Comparison of ENCODE assay signal across 15 cellular contexts in the genomic region with DNA sequence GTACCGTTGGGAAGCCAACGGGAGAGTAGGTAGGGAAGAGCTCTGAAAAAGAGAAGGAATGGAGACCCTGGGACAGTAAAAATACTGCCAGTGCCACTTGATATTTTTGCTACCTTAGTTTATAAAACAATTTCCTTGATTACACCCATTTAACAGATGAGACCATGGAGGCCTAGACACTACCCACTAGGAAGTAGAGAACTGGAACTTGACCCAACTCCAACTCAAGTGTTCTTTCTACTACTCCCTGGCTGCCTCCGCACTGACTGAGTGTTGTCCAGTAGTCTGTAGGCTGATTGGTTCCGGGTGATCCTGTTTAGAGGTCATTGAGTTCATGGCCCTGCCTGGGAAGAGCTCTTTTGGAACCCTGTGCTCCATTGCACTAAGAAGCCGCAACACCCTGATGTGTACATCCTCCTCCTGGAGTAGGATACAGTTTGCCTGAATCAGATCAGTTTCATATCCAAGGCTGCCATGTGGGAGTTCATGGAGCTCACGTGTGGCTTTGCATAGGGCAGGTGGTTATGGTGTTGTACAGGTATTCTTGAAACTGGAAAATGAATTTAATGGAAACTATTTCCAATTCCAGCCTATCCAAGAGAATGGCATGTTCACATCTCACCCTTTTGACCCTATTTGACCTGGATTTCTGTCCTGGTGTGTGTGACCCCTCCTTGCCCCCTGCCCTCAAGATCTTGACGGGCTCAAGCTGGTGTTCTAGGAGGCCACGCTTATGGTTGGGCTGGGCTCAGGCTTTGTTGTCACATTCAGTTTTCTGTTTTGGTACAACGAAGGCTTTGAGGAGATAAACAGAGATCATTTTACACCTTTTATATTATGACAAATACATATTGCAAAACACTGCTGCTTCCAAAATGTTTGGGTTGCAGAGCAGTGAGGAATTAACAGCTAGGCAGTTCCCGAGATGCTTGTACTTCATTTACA.
DNase-seq lines count a peak whose midpoint lies in the region; ATAC-seq and TF ChIP-seq lines count a peak whose summit lies in the region.
"Had no signal": no experiment of that assay in that cellular context is flagged by ENCODE, and none has a peak within 500 bp of the region (broad histone marks: within the 10 kb centered on the region; RNA-seq: fewer than 3 reads in every experiment).

No MANE protein-coding gene starts in this region.

- H3K9me3 Mint-ChIP-seq in CD4-positive, alpha-beta memory T cell = peaks cover 0 to 7% (median 4%) of the 10 kb centered on the region in 8 donors
- no peaks in the 10 kb centered on the region for H3K9me3 Mint-ChIP-seq in immature natural killer cell

- ATAC-seq in HG03139 (IDR thresholded peaks at IDR 0.05; ENCODE audit: unreplicated experiment) = no peak
- ATAC-seq: esophagus mucosa, PC-3 had no signal

- H2AFZ ChIP-seq in OCI-LY7 (ENCODE audit: low read length) = no peak overlapping the region

- no peak overlapping the region for H3K4me3 Mint-ChIP-seq in CD4-positive, alpha-beta memory T cell
- no peak overlapping the region for H3K4me3 Mint-ChIP-seq in immature natural killer cell
- H3K4me3 Mint-ChIP-seq: central memory CD8-positive, alpha-beta T cell; HFFc6 had no signal

- H3K4me1 ChIP-seq in CD4-positive, alpha-beta memory T cell (ENCODE audit: insufficient read depth, low read length) = peaks cover 8% of the 10 kb centered on the region
- H3K4me1 ChIP-seq in OCI-LY7 (ENCODE audit: insufficient read depth, low read length, poor library complexity, severe bottlenecking) (peaks cover 12% of the 10 kb centered on the region), skeletal muscle satellite cell (ENCODE audit: control insufficient read depth, insufficient read depth, low read length) (peaks cover 53% of the 10 kb centered on the region)

- H3K9me3 ChIP-seq in CD4-positive, alpha-beta memory T cell (ENCODE audit: control insufficient read depth in 1 of 2, low read length in 2 of 2) = no peaks in the 10 kb centered on the region
- H3K9me3 ChIP-seq in OCI-LY7 (ENCODE audit: low read length) = peaks cover 5% of the 10 kb centered on the region; the same call in 1 of the 2 replicates
- H3K9me3 ChIP-seq in skeletal muscle satellite cell (replicated peaks; ENCODE audit: low read length) = no peaks in the 10 kb centered on the region

- peaks cover 10 to 24% (median 14%) of the 10 kb centered on the region in 4 donors for H3K4me1 Mint-ChIP-seq in CD4-positive, alpha-beta memory T cell
- peaks cover 66 to 93% of the 10 kb centered on the region in 2 donors for H3K4me1 Mint-ChIP-seq in immature natural killer cell

- CTCF ChIA-PET in CD4-positive, alpha-beta memory T cell (lab: Charles Lee; ENCODE audit: partially characterized antibody) = interaction anchor here (0.7 to 6.3 kb wide), 23 partner anchors 12 to 298 kb away, joined by 3 to 72 read pairs (median 4); a partner anchor contains a TSS
- CTCF ChIA-PET in OCI-LY7 (lab: Charles Lee; ENCODE audit: unreplicated experiment) = interaction anchor here (1.1 kb wide), 1 partner anchor 156 kb away, joined by 4 read pairs; no protein-coding TSS in a partner anchor

- no peaks in the 10 kb centered on the region for H4K20me1 ChIP-seq in OCI-LY7 (ENCODE audit: insufficient read depth, low read length)

- no peaks in the 10 kb centered on the region for H3K36me3 ChIP-seq in CD4-positive, alpha-beta memory T cell (ENCODE audit: insufficient read depth, low read length)
- H3K36me3 ChIP-seq in OCI-LY7 (ENCODE audit: insufficient read depth, low read length) (no peaks in the 10 kb centered on the region), skeletal muscle satellite cell (ENCODE audit: insufficient read depth, low read length) (peaks cover 59% of the 10 kb centered on the region)
- H3K36me3 ChIP-seq: BLaER1 treated with 17β-estradiol and CSF1 and Interleukin-3, amounts not matched to agents 10 nM and 100 nM had no signal

- no peak overlapping the region for H3K27ac ChIP-seq in CD4-positive, alpha-beta memory T cell (ENCODE audit: low read depth, low read length)
- H3K27ac ChIP-seq in OCI-LY7 (ENCODE audit: low read depth, low read length, poor library complexity, severe bottlenecking) = no peak overlapping the region
- H3K27ac ChIP-seq: BLaER1 treated with 17β-estradiol and CSF1 and Interleukin-3, amounts not matched to agents 10 nM and 100 nM had no signal

- POLR2A ChIA-PET in CD4-positive, alpha-beta memory T cell (lab: Charles Lee; ENCODE audit: partially characterized antibody) = interaction anchor here (0.9 to 4.0 kb wide), 7 partner anchors 10 to 133 kb away, joined by 3 to 33 read pairs (median 7); no protein-coding TSS in a partner anchor
- POLR2A ChIA-PET in OCI-LY7 (lab: Charles Lee) = interaction anchor here (0.7 to 3.2 kb wide), 2 partner anchors 11 to 319 kb away, joined by 3 to 8 read pairs; a partner anchor contains a TSS

- H3K27ac Mint-ChIP-seq in CD4-positive, alpha-beta memory T cell = peak overlapping the region in 4 of 7 donors; percentile 36 to 94 (median 58)
- peak overlapping the region; percentile 71 to 88 (median 76) for H3K27ac Mint-ChIP-seq in immature natural killer cell
- H3K27ac Mint-ChIP-seq: HFFc6 had no signal

- peaks cover 0 to 10% of the 10 kb centered on the region in 2 donors for H3K36me3 Mint-ChIP-seq in CD4-positive, alpha-beta memory T cell
- peaks cover 8 to 21% (median 20%) of the 10 kb centered on the region in 3 donors for H3K36me3 Mint-ChIP-seq in immature natural killer cell

- intact Hi-C loops in CD4-positive, alpha-beta memory T cell (cut with micrococcal nuclease) = loop anchor here (1.0 to 5.0 kb wide), 2 partner anchors 34 to 202 kb away; no protein-coding TSS in a partner anchor
- intact Hi-C loops in OCI-LY7 (cut with micrococcal nuclease; ENCODE audit: unreplicated experiment) = no loop called here

- H3K79me2 ChIP-seq in OCI-LY7 (ENCODE audit: insufficient read depth, low read depth, low read length) = no peaks in the 10 kb centered on the region

- no peak for TF ChIP-seq CTCF in OCI-LY7 (conservative IDR thresholded peaks at IDR 0.05; ENCODE audit: low read length)

- no TSS peak for BruUV-seq in OCI-LY7 (replicated peaks; lab: Mats Ljungman, UMichigan)

- no peak for DNase-seq in CD4-positive, alpha-beta memory T cell
- no peak for DNase-seq in OCI-LY7 (ENCODE audit: low spot score)
- no peak for DNase-seq in immature natural killer cell
- DNase-seq in stimulated activated naive CD4-positive, alpha-beta T cell treated with Interleukin-2 at 50 U/mL for 16 hours (lab: John Stamatoyannopoulos, UW) = no peak
- no peak for DNase-seq in SKM-1 (lab: John Stamatoyannopoulos, UW; ENCODE audit: unreplicated experiment)
- no peak for DNase-seq in activated gamma-delta T cell treated with Interleukin-2 at 50 U/mL for 16 hours
- DNase-seq: activated effector memory CD4-positive, alpha-beta T cell treated with anti-CD3 and anti-CD28 coated beads, Interleukin-2, amount 50 U/mL, for 16 hours; HFFc6; NCI-H2171; PC-3 had no signal

- H3K9me2 ChIP-seq in OCI-LY7 (ENCODE audit: insufficient read depth, low read length) = no peaks in the 10 kb centered on the region

- H3K27me3 Mint-ChIP-seq in CD4-positive, alpha-beta memory T cell = no peaks in the 10 kb centered on the region
- peaks cover 0 to 9% (median 4%) of the 10 kb centered on the region in 3 donors for H3K27me3 Mint-ChIP-seq in immature natural killer cell (ENCODE audit: low read depth in 3 of 3)
- H3K27me3 Mint-ChIP-seq: central memory CD8-positive, alpha-beta T cell had no signal

- H3K4me3 ChIP-seq in CD4-positive, alpha-beta memory T cell (ENCODE audit: low read length in 2 of 2) = no peak overlapping the region
- no peak overlapping the region for H3K4me3 ChIP-seq in OCI-LY7 (ENCODE audit: low read depth, low read length, poor library complexity, severe bottlenecking)
- no peak overlapping the region for H3K4me3 ChIP-seq in skeletal muscle satellite cell (ENCODE audit: low read length)
- H3K4me3 ChIP-seq: BLaER1 treated with 17β-estradiol and CSF1 and Interleukin-3, amounts not matched to agents 10 nM and 100 nM had no signal

- H3K4me2 ChIP-seq in OCI-LY7 (ENCODE audit: low read length) = peak overlapping the region; percentile 28
- no peak overlapping the region for H3K4me2 ChIP-seq in skeletal muscle satellite cell (ENCODE audit: low read length)

- H3K27me3 ChIP-seq in CD4-positive, alpha-beta memory T cell (ENCODE audit: insufficient read depth, low read length) = no peaks in the 10 kb centered on the region
- no peaks in the 10 kb centered on the region for H3K27me3 ChIP-seq in skeletal muscle satellite cell (ENCODE audit: control insufficient read depth, insufficient read depth, low read length)
- H3K27me3 ChIP-seq: BLaER1 treated with 17β-estradiol and CSF1 and Interleukin-3, amounts not matched to agents 10 nM and 100 nM had no signal

- H3K9ac ChIP-seq in skeletal muscle satellite cell (ENCODE audit: low read depth, low read length) = peak overlapping the region; percentile 39
- H3K9ac ChIP-seq: BLaER1 treated with 17β-estradiol and CSF1 and Interleukin-3, amounts not matched to agents 10 nM and 100 nM had no signal
